1 cellular context compared by ENCODE assay signal in genomic region chr5:178417391-178417811, GRCh38.
TF ChIP-seq lines count a peak whose summit lies in the region.

No MANE protein-coding gene starts in this region.

TF ChIP-seq in K562, 482 proteins besides CTCF, POLR2A, EP300 and RAD21 (continued from another document and continues in another):
- TF ChIP-seq, protein P1, sequence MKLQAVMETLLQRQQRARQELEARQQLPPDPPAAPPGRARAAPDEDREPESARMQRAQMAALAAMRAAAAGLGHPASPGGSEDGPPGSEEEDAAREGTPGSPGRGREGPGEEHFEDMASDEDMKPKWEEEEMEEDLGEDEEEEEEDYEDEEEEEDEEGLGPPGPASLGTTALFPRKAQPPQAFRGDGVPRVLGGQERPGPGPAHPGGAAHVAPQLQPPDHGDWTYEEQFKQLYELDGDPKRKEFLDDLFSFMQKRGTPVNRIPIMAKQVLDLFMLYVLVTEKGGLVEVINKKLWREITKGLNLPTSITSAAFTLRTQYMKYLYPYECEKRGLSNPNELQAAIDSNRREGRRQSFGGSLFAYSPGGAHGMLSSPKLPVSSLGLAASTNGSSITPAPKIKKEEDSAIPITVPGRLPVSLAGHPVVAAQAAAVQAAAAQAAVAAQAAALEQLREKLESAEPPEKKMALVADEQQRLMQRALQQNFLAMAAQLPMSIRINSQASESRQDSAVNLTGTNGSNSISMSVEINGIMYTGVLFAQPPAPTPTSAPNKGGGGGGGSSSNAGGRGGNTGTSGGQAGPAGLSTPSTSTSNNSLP (IDR thresholded peaks at IDR 0.05; ENCODE audit: borderline replicate concordance, low read depth, low read length), result peak; percentile 84; the same call in 1 of the 2 replicates
- TF ChIP-seq ELF2 (CRISPR knock-in tag; IDR thresholded peaks at IDR 0.05), result no peak
- no peak for TF ChIP-seq PHF21A (IDR thresholded peaks at IDR 0.05; ENCODE audit: borderline replicate concordance, low read depth)
- no peak for TF ChIP-seq CBX8 (IDR thresholded peaks at IDR 0.05; ENCODE audit: borderline replicate concordance, extremely low read depth, low read depth, low read length, poor library complexity, severe bottlenecking)
- TF ChIP-seq, protein P2, sequence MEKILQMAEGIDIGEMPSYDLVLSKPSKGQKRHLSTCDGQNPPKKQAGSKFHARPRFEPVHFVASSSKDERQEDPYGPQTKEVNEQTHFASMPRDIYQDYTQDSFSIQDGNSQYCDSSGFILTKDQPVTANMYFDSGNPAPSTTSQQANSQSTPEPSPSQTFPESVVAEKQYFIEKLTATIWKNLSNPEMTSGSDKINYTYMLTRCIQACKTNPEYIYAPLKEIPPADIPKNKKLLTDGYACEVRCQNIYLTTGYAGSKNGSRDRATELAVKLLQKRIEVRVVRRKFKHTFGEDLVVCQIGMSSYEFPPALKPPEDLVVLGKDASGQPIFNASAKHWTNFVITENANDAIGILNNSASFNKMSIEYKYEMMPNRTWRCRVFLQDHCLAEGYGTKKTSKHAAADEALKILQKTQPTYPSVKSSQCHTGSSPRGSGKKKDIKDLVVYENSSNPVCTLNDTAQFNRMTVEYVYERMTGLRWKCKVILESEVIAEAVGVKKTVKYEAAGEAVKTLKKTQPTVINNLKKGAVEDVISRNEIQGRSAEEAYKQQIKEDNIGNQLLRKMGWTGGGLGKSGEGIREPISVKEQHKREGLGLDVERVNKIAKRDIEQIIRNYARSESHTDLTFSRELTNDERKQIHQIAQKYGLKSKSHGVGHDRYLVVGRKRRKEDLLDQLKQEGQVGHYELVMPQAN (IDR thresholded peaks at IDR 0.05; ENCODE audit: borderline replicate concordance), result no peak
- no peak for TF ChIP-seq ETV5 (CRISPR knock-in tag; IDR thresholded peaks at IDR 0.05; ENCODE audit: low read depth)
- TF ChIP-seq HDGF (IDR thresholded peaks at IDR 0.05), result no peak
- no peak for TF ChIP-seq MCM2 (IDR thresholded peaks at IDR 0.05; ENCODE audit: low read depth)
- TF ChIP-seq, protein P3, sequence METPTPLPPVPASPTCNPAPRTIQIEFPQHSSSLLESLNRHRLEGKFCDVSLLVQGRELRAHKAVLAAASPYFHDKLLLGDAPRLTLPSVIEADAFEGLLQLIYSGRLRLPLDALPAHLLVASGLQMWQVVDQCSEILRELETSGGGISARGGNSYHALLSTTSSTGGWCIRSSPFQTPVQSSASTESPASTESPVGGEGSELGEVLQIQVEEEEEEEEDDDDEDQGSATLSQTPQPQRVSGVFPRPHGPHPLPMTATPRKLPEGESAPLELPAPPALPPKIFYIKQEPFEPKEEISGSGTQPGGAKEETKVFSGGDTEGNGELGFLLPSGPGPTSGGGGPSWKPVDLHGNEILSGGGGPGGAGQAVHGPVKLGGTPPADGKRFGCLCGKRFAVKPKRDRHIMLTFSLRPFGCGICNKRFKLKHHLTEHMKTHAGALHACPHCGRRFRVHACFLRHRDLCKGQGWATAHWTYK (CRISPR knock-in tag; IDR thresholded peaks at IDR 0.05), result peak; percentile 62; the same call in 1 of the 2 replicates
- no peak for TF ChIP-seq BRD4 (IDR thresholded peaks at IDR 0.05)
- no peak for TF ChIP-seq HCFC1 (IDR thresholded peaks at IDR 0.05; ENCODE audit: low read depth, low read length)
- TF ChIP-seq THRAP3 (IDR thresholded peaks at IDR 0.05; ENCODE audit: borderline replicate concordance), result no peak
- TF ChIP-seq ZNF165 (CRISPR knock-in tag; IDR thresholded peaks at IDR 0.05; ENCODE audit: borderline replicate concordance), result no peak
- TF ChIP-seq ZNF766 (CRISPR knock-in tag; conservative IDR thresholded peaks at IDR 0.05), result peak; percentile 84
- no peak for TF ChIP-seq GATAD2A (IDR thresholded peaks at IDR 0.05)
- TF ChIP-seq, protein P4, sequence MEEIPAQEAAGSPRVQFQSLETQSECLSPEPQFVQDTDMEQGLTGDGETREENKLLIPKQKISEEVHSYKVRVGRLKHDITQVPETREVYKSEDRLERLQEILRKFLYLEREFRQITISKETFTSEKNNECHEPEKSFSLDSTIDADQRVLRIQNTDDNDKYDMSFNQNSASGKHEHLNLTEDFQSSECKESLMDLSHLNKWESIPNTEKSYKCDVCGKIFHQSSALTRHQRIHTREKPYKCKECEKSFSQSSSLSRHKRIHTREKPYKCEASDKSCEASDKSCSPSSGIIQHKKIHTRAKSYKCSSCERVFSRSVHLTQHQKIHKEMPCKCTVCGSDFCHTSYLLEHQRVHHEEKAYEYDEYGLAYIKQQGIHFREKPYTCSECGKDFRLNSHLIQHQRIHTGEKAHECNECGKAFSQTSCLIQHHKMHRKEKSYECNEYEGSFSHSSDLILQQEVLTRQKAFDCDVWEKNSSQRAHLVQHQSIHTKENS (CRISPR knock-in tag; IDR thresholded peaks at IDR 0.05), result no peak
- no peak for TF ChIP-seq E2F8 (IDR thresholded peaks at IDR 0.05; ENCODE audit: low read depth, partially characterized antibody)
- no peak for TF ChIP-seq CSDE1 (IDR thresholded peaks at IDR 0.05)
- TF ChIP-seq SIN3B (IDR thresholded peaks at IDR 0.05; ENCODE audit: low read depth), result no peak
- TF ChIP-seq TAF1 (IDR thresholded peaks at IDR 0.05; ENCODE audit: control insufficient read depth, extremely low read depth, insufficient read depth, low read length, severe bottlenecking), result no peak
- TF ChIP-seq ZEB2 (IDR thresholded peaks at IDR 0.05), result peak; percentile 67; the same call in 1 of the 2 replicates
- TF ChIP-seq ADNP (tag; IDR thresholded peaks at IDR 0.05), result no peak
- TF ChIP-seq DPF2 (IDR thresholded peaks at IDR 0.05), result peak; percentile 91
- TF ChIP-seq, protein P5, sequence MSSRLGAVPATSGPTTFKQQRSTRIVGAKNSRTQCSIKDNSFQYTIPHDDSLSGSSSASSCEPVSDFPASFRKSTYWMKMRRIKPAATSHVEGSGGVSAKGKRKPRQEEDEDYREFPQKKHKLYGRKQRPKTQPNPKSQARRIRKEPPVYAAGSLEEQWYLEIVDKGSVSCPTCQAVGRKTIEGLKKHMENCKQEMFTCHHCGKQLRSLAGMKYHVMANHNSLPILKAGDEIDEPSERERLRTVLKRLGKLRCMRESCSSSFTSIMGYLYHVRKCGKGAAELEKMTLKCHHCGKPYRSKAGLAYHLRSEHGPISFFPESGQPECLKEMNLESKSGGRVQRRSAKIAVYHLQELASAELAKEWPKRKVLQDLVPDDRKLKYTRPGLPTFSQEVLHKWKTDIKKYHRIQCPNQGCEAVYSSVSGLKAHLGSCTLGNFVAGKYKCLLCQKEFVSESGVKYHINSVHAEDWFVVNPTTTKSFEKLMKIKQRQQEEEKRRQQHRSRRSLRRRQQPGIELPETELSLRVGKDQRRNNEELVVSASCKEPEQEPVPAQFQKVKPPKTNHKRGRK (tag; IDR thresholded peaks at IDR 0.05), result no peak
- TF ChIP-seq ZNF263 (CRISPR knock-in tag; IDR thresholded peaks at IDR 0.05; ENCODE audit: borderline replicate concordance), result peak; percentile 39; the same call in 1 of the 2 replicates
- no peak for TF ChIP-seq E2F1 (CRISPR knock-in tag; IDR thresholded peaks at IDR 0.05)
- TF ChIP-seq ZKSCAN8 (CRISPR knock-in tag; IDR thresholded peaks at IDR 0.05), result no peak
- no peak for TF ChIP-seq ZNF124 (CRISPR knock-in tag; IDR thresholded peaks at IDR 0.05)
- TF ChIP-seq PYGO2 (tag; IDR thresholded peaks at IDR 0.05), result peak; percentile 73; the same call in 1 of the 2 replicates
- TF ChIP-seq KDM5B (IDR thresholded peaks at IDR 0.05; ENCODE audit: insufficient replicate concordance, low read depth, low read length), result no peak
- no peak for TF ChIP-seq MEIS2 (IDR thresholded peaks at IDR 0.05; ENCODE audit: partially characterized antibody)
- TF ChIP-seq KLF6 (CRISPR knock-in tag; IDR thresholded peaks at IDR 0.05; ENCODE audit: borderline replicate concordance), result no peak
- no peak for TF ChIP-seq NUFIP1 (IDR thresholded peaks at IDR 0.05; ENCODE audit: partially characterized antibody)
- no peak for TF ChIP-seq PHB (CRISPR knock-in tag; IDR thresholded peaks at IDR 0.05)
- TF ChIP-seq POLR2AphosphoS5 (IDR thresholded peaks at IDR 0.05; ENCODE audit: control insufficient read depth, insufficient read depth, low read depth, low read length), result peak; percentile 36; the same call in 1 of the 2 replicates
- no peak for TF ChIP-seq ZNF274 (IDR thresholded peaks at IDR 0.05; ENCODE audit: borderline replicate concordance, low read depth, low read length)
- no peak for TF ChIP-seq ZNF318 (IDR thresholded peaks at IDR 0.05; ENCODE audit: borderline replicate concordance in 1 of 2, low read depth in 1 of 2)
- no peak for TF ChIP-seq ZBED1 (IDR thresholded peaks at IDR 0.05)
- TF ChIP-seq SMC3 (conservative IDR thresholded peaks at IDR 0.05; ENCODE audit: insufficient read depth, low read depth, low read length), result no peak
- no peak for TF ChIP-seq RBFOX2 (IDR thresholded peaks at IDR 0.05; ENCODE audit: low read depth, low read length)
- no peak for TF ChIP-seq TAF7 (tag; IDR thresholded peaks at IDR 0.05)
